In genomic region chr1:192459467-192459866, GRCh38 we compare ENCODE assay signal across 20 cellular contexts.
DNase-seq lines count a peak whose midpoint lies in the region; ATAC-seq, FAIRE-seq and TF ChIP-seq lines count a peak whose summit lies in the region.
"Had no signal": no experiment of that assay in that cellular context is flagged by ENCODE, and none has a peak within 500 bp of the region (broad histone marks: within the 10 kb centered on the region; RNA-seq: fewer than 3 reads in every experiment).

No MANE protein-coding gene starts in this region.

- FAIRE-seq in A549 (lab: Jason Lieb, UNC) = peak; percentile 28
- peak; percentile 59 for FAIRE-seq in TTC549 (lab: Jason Lieb, UNC)
- FAIRE-seq: GM12891 had no signal

- H3K4me3 ChIP-seq in A549 (no peak overlapping the region), neural cell (ENCODE audit: low read length) (no peak overlapping the region)
- H3K4me3 ChIP-seq: BLaER1 had no signal

- DNase-seq in A549 (ENCODE audit: low read depth in 1 of 2, low spot score in 1 of 2) = no peak
- DNase-seq: ACHN; BE2C; C1 segment of cervical spinal cord; Caco-2; Calu3; CD4-positive, alpha-beta T cell; CD8-positive, alpha-beta T cell; DMS 273 treated with DMSO at 0.1 percent for 48 hours; DMS153; DMS53; DMS79 treated with DMSO at 0.1 percent for 48 hours; GF-D8 had no signal

- CTCF ChIA-PET in A549 (lab: Yijun Ruan, JAX) = no interaction called here

- H3K9me3 ChIP-seq in A549 (no peaks in the 10 kb centered on the region), neural cell (ENCODE audit: low read length) (no peaks in the 10 kb centered on the region)
- H3K9me3 ChIP-seq: BE2C, BLaER1, Caco-2 had no signal

- no peaks in the 10 kb centered on the region for H3K27me3 ChIP-seq in neural cell (ENCODE audit: insufficient read depth, low read depth, low read length)
- H3K27me3 ChIP-seq: BE2C, BLaER1 had no signal

- no peaks in the 10 kb centered on the region for H3K4me1 ChIP-seq in A549
- H3K4me1 ChIP-seq: BLaER1, Caco-2 had no signal

- no peaks in the 10 kb centered on the region for H4K20me1 ChIP-seq in neural cell (ENCODE audit: insufficient read depth)
- H4K20me1 ChIP-seq: BLaER1 had no signal

- H3K9me2 ChIP-seq in neural cell (ENCODE audit: insufficient read depth, low read length) = no peaks in the 10 kb centered on the region

- H3K4me2 ChIP-seq in A549 = no peak overlapping the region
- H3K4me2 ChIP-seq in neural cell (ENCODE audit: low read length) = no peak overlapping the region
- H3K4me2 ChIP-seq: BLaER1 had no signal

- TF ChIP-seq EP300 in A549 (IDR thresholded peaks at IDR 0.05) (no peak), neural cell (conservative IDR thresholded peaks at IDR 0.05; ENCODE audit: poor library complexity, severe bottlenecking) (peak; percentile 92)

- no peak for TF ChIP-seq RAD21 in A549 (conservative IDR thresholded peaks at IDR 0.05 in 1 of 2, IDR thresholded peaks at IDR 0.05 in 1 of 2)
- TF ChIP-seq RAD21 in neural cell (conservative IDR thresholded peaks at IDR 0.05) = no peak

- H3K79me2 ChIP-seq in neural cell (replicated peaks; ENCODE audit: insufficient read depth, low read length) = no peaks in the 10 kb centered on the region

- H3K9ac ChIP-seq in neural cell (ENCODE audit: low read length) = no peak overlapping the region
- H3K9ac ChIP-seq: BLaER1 had no signal

- ATAC-seq in A549 (no peak), HG02588 (IDR thresholded peaks at IDR 0.05; ENCODE audit: unreplicated experiment) (no peak), GM18858 (IDR thresholded peaks at IDR 0.05; ENCODE audit: unreplicated experiment) (no peak)
- ATAC-seq: CD8-positive, alpha-beta T cell had no signal

- no peak for TF ChIP-seq POLR2A in A549 (IDR thresholded peaks at IDR 0.05; ENCODE audit: low read length)

- H3K27ac ChIP-seq in A549 = no peak overlapping the region
- no peak overlapping the region for H3K27ac ChIP-seq in neural cell (ENCODE audit: low read length)
- H3K27ac ChIP-seq: 22Rv1, BLaER1 had no signal

- H3K36me3 ChIP-seq in neural cell (ENCODE audit: insufficient read depth, low read length) = no peaks in the 10 kb centered on the region
- H3K36me3 ChIP-seq: BE2C, BLaER1 had no signal

- H3F3A ChIP-seq in neural cell (ENCODE audit: insufficient read depth, low read length, poor library complexity, severe bottlenecking) = no peaks in the 10 kb centered on the region

- TF ChIP-seq CTCF in A549 (IDR thresholded peaks at IDR 0.05) = no peak
- no peak for TF ChIP-seq CTCF in neural cell (IDR thresholded peaks at IDR 0.05; ENCODE audit: poor library complexity, severe bottlenecking)

- no peak overlapping the region for H2AFZ ChIP-seq in neural cell (ENCODE audit: low read depth, low read length)

- POLR2A ChIA-PET in A549 (lab: Yijun Ruan, JAX) = no interaction called here

TF ChIP-seq in A549, 52 proteins besides CTCF, POLR2A, EP300 and RAD21 (continues in another document):
- no peak for TF ChIP-seq FOSL2 (IDR thresholded peaks at IDR 0.05)
- TF ChIP-seq FOSL2 (CRISPR knock-in tag; IDR thresholded peaks at IDR 0.05) = no peak
- TF ChIP-seq, protein P1, sequence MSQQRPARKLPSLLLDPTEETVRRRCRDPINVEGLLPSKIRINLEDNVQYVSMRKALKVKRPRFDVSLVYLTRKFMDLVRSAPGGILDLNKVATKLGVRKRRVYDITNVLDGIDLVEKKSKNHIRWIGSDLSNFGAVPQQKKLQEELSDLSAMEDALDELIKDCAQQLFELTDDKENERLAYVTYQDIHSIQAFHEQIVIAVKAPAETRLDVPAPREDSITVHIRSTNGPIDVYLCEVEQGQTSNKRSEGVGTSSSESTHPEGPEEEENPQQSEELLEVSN (IDR thresholded peaks at IDR 0.05; ENCODE audit: borderline replicate concordance, low read depth) = no peak
- TF ChIP-seq ESRRA (IDR thresholded peaks at IDR 0.05; ENCODE audit: borderline replicate concordance, low read length) = no peak
- no peak for TF ChIP-seq HOXB5 (CRISPR knock-in tag; IDR thresholded peaks at IDR 0.05)
- TF ChIP-seq ZSCAN20 (CRISPR knock-in tag; IDR thresholded peaks at IDR 0.05) = no peak
- no peak for TF ChIP-seq ZFP36 (IDR thresholded peaks at IDR 0.05; ENCODE audit: borderline replicate concordance, partially characterized antibody)
- TF ChIP-seq EHMT2 (IDR thresholded peaks at IDR 0.05; ENCODE audit: low read depth) = no peak
- TF ChIP-seq CHD2 (IDR thresholded peaks at IDR 0.05; ENCODE audit: low read length, partially characterized antibody) = no peak
- no peak for TF ChIP-seq PBX3 (IDR thresholded peaks at IDR 0.05)
- no peak for TF ChIP-seq KDM1A (IDR thresholded peaks at IDR 0.05; ENCODE audit: low read depth)
- TF ChIP-seq, protein P2, sequence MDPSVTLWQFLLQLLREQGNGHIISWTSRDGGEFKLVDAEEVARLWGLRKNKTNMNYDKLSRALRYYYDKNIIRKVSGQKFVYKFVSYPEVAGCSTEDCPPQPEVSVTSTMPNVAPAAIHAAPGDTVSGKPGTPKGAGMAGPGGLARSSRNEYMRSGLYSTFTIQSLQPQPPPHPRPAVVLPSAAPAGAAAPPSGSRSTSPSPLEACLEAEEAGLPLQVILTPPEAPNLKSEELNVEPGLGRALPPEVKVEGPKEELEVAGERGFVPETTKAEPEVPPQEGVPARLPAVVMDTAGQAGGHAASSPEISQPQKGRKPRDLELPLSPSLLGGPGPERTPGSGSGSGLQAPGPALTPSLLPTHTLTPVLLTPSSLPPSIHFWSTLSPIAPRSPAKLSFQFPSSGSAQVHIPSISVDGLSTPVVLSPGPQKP (IDR thresholded peaks at IDR 0.05; ENCODE audit: low read depth, low read length) = no peak
- TF ChIP-seq TP53 (CRISPR knock-in tag; IDR thresholded peaks at IDR 0.05) = no peak

TF ChIP-seq in neural cell, 6 proteins besides CTCF, POLR2A, EP300 and RAD21:
- TF ChIP-seq TAF1 (IDR thresholded peaks at IDR 0.05; ENCODE audit: low read depth) (no peak), POLR2AphosphoS5 (IDR thresholded peaks at IDR 0.05) (peak; percentile 67), EZH2 (IDR thresholded peaks at IDR 0.05; ENCODE audit: borderline replicate concordance, insufficient read depth, low read length, poor library complexity, severe bottlenecking) (no peak)
